Comparison of ENCODE assay signal across 8 cellular contexts in genomic region chr13:20567881-20568528, GRCh38. TPM values are rescaled to one million over a fixed set of nuclear protein-coding genes. Genes with fewer than 3 reads are reported as not detected.
DNase-seq lines count a peak whose midpoint lies in the region; ATAC-seq and TF ChIP-seq lines count a peak whose summit lies in the region.

No MANE protein-coding gene starts in this region.

- H3K36me3 ChIP-seq in cardiac muscle cell (no peaks in the 10 kb centered on the region), body of pancreas (replicated peaks in 1 of 2; ENCODE audit: insufficient read depth in 1 of 2, low read depth in 2 of 2) (no peaks in the 10 kb centered on the region), upper lobe of left lung (no peaks in the 10 kb centered on the region)

- ATAC-seq in Right ventricle myocardium inferior (no peak), body of pancreas (no peak), upper lobe of left lung (ENCODE audit: low FRiP score in 2 of 2) (no peak), GM18867 (IDR thresholded peaks at IDR 0.05; ENCODE audit: unreplicated experiment) (no peak)

- intact Hi-C loops in Right ventricle myocardium inferior (cut with DNase I) = loop anchor here (2.0 kb wide), 1 partner anchor 41 kb away; no protein-coding TSS in a partner anchor
- intact Hi-C loops in body of pancreas (cut with DNase I) = no loop called here

- WGBS in body of pancreas, 2 donors = 10 to 19% methylated on average over 9 of the region's 9 CpGs
- WGBS in upper lobe of left lung, 2 donors = 33 to 40% methylated on average over 9 of the region's 9 CpGs

- H3K4me3 ChIP-seq in cardiac muscle cell = peak overlapping the region; percentile 71
- H3K4me3 ChIP-seq in body of pancreas = peak overlapping the region in 1 of 2 donors; percentile 90
- peak overlapping the region in 3 of 4 donors; percentile 61 to 75 (median 69) for H3K4me3 ChIP-seq in upper lobe of left lung

- TF ChIP-seq POLR2A in body of pancreas (IDR thresholded peaks at IDR 0.05) (no peak), upper lobe of left lung (IDR thresholded peaks at IDR 0.05) (no peak)

- H3K27me3 ChIP-seq in cardiac muscle cell = no peaks in the 10 kb centered on the region
- no peaks in the 10 kb centered on the region for H3K27me3 ChIP-seq in body of pancreas
- H3K27me3 ChIP-seq in upper lobe of left lung = no peaks in the 10 kb centered on the region

- peak overlapping the region; percentile 95 for H3K27ac ChIP-seq in cardiac muscle cell
- peak overlapping the region in 3 of 4 donors; percentile 79 to 95 (median 93) for H3K27ac ChIP-seq in body of pancreas
- peak overlapping the region; percentile 87 to 95 (median 94) for H3K27ac ChIP-seq in upper lobe of left lung

- DNase-seq in cardiac muscle cell (ENCODE audit: low read depth in 1 of 2, low spot score in 1 of 2) = no peak
- no peak for DNase-seq in Right ventricle myocardium inferior (ENCODE audit: missing footprints)
- no peak for DNase-seq in body of pancreas
- DNase-seq in medulla oblongata (ENCODE audit: extremely low spot score) = peak; percentile 23
- peak in 1 of 2 donors; percentile 20 for DNase-seq in upper lobe of left lung
- DNase-seq in NCI-H1436 treated with DMSO at 0.1 percent for 48 hours (lab: John Stamatoyannopoulos, UW) = no peak
- DNase-seq in NCI-H524 (lab: John Stamatoyannopoulos, UW) = no peak

- peaks cover 10% of the 10 kb centered on the region for H3K4me1 ChIP-seq in cardiac muscle cell (ENCODE audit: low read depth)
- peaks cover 7% of the 10 kb centered on the region for H3K4me1 ChIP-seq in body of pancreas
- peaks cover 6 to 16% (median 9%) of the 10 kb centered on the region in 4 donors for H3K4me1 ChIP-seq in upper lobe of left lung

- H3K9me3 ChIP-seq in cardiac muscle cell (ENCODE audit: low read depth) (no peaks in the 10 kb centered on the region), body of pancreas (no peaks in the 10 kb centered on the region), upper lobe of left lung (no peaks in the 10 kb centered on the region)

- TF ChIP-seq CTCF in cardiac muscle cell (IDR thresholded peaks at IDR 0.05; ENCODE audit: low read depth, low read length) (no peak), body of pancreas (IDR thresholded peaks at IDR 0.05) (no peak), upper lobe of left lung (IDR thresholded peaks at IDR 0.05) (no peak)

- no peak for TF ChIP-seq EP300 in upper lobe of left lung (IDR thresholded peaks at IDR 0.05)

RNA-seq across cellular contexts. Expression of gene IFT88, which starts 1.0 kb away (rescaled TPM):
- total RNA-seq in cardiac muscle cell = 10.1 and 18.6 TPM in 2 replicates
- polyA plus RNA-seq in cardiac muscle cell = 15.7 and 18.2 TPM in 2 replicates
- 5.8 TPM for total RNA-seq in Right ventricle myocardium inferior
- 10 to 100 TPM in 1 of 2 donors, 1 to 10 TPM in 1; 9.6 to 16.5 TPM for total RNA-seq in body of pancreas
- total RNA-seq in upper lobe of left lung = 10 to 100 TPM in 4 of 6 donors, 1 to 10 TPM in 2; 5.5 to 55.5 (median 15.5) TPM

RNA-seq across cellular contexts. Expression of gene CRYL1, which starts 42.3 kb away (rescaled TPM):
- total RNA-seq in cardiac muscle cell (29.8 and 41.6 TPM in 2 replicates), Right ventricle myocardium inferior (19.8 TPM), body of pancreas (10 to 100 TPM; 14.5 to 32.2 TPM), upper lobe of left lung (10 to 100 TPM; 22.2 to 38.9 (median 28.7) TPM)
- 43.6 and 73.6 TPM in 2 replicates for polyA plus RNA-seq in cardiac muscle cell
